ENCODE assay signal across 38 cellular contexts in the genomic region with DNA sequence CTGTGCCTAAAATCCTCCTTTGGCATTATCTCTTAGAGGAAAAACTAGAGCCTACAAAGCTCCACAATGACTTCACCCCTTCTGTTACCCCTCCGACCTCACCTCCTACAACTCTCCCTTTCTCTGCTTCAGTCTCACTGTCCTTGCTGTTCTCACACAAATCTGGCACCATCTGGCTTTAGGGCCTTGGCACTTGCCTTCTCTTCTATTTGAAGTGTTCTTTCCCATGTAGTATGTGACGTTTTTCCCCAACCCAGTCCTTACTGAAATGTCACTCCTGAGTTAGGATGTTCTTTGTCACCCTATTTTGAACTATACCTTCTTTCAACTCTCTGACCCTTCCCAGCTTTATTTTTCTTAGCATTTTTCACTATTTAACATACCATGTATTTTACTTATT. TPM values are rescaled to one million over a fixed set of nuclear protein-coding genes. Genes with fewer than 3 reads are reported as not detected.
"Had no signal": no experiment of that assay in that cellular context is flagged by ENCODE, and none has a peak within 500 bp of the region (broad histone marks: within the 10 kb centered on the region; RNA-seq: fewer than 3 reads in every experiment).

No MANE protein-coding gene starts in this region.

- H3K27me3 Mint-ChIP-seq: activated B cell treated with CpG ODN at 0.5 μM for 24 hours; activated CD4-positive, alpha-beta memory T cell treated with anti-CD3 and anti-CD28 coated beads for 36 hours; activated CD4-positive, alpha-beta T cell treated with anti-CD3 and anti-CD28 coated beads, Interleukin-2, amount 10 ng/mL, durations not matched to agents 24 days and 14 days; activated CD8-positive, alpha-beta T cell treated with anti-CD3 and anti-CD28 coated beads for 36 hours; activated naive CD8-positive, alpha-beta T cell treated with anti-CD3 and anti-CD28 coated beads for 36 hours had no signal

- H3K4me3 ChIP-seq: adrenal gland, body of pancreas, breast epithelium had no signal

- H3K9me3 Mint-ChIP-seq: activated B cell treated with CpG ODN at 0.5 μM for 24 hours; activated CD4-positive, alpha-beta memory T cell treated with anti-CD3 and anti-CD28 coated beads for 36 hours; activated CD8-positive, alpha-beta T cell treated with anti-CD3 and anti-CD28 coated beads for 36 hours; activated naive CD4-positive, alpha-beta T cell treated with anti-CD3 and anti-CD28 coated beads for 36 hours; activated naive CD4-positive, alpha-beta T cell treated with anti-CD3 and anti-CD28 coated beads, Interleukin-2, amount 50 U/mL, for 72 hours; activated naive CD8-positive, alpha-beta T cell treated with anti-CD3 and anti-CD28 coated beads for 36 hours; activated T-cell treated with anti-CD3 and anti-CD28 coated beads, Interleukin-2, amount 50 U/mL, for 4 hours; activated T-cell treated with anti-CD3 and anti-CD28 coated beads, Interleukin-2, amount 50 U/mL, for 72 hours; T-helper 1 cell treated with Interleukin-12 subunit alpha and Interleukin-12 subunit beta and Interleukin-4 antibody, amounts not matched to agents 30 μg/mL and 1 μg/mL, for 36 hours; T-helper 2 cell treated with Interferon-gamma antibody and Interleukin-4, amounts not matched to agents 5 μg/mL and 100 μg/mL, for 36 hours had no signal

- H3K27ac Mint-ChIP-seq: activated B cell treated with CpG ODN at 0.5 μM for 24 hours; activated CD4-positive, alpha-beta memory T cell treated with anti-CD3 and anti-CD28 coated beads for 36 hours; activated CD4-positive, alpha-beta T cell treated with anti-CD3 and anti-CD28 coated beads, Interleukin-2, amount 10 ng/mL, durations not matched to agents 24 days and 14 days; activated CD8-positive, alpha-beta T cell treated with anti-CD3 and anti-CD28 coated beads for 36 hours; activated naive CD4-positive, alpha-beta T cell treated with anti-CD3 and anti-CD28 coated beads for 36 hours; activated naive CD4-positive, alpha-beta T cell treated with anti-CD3 and anti-CD28 coated beads, Interleukin-2, amount 50 U/mL, for 72 hours; activated naive CD8-positive, alpha-beta T cell treated with anti-CD3 and anti-CD28 coated beads for 36 hours; activated T-cell treated with anti-CD3 and anti-CD28 coated beads, Interleukin-2, amount 50 U/mL, for 72 hours; activated T-helper 1 cell treated with anti-CD3 and anti-CD28 coated beads, Interleukin-12 subunit alpha, Interleukin-12 subunit beta, Interleukin-2, Interleukin-4 antibody, amounts not matched to agents 30 ng/mL and 10 ng/mL and 1 ng/mL, durations not matched to agents 14 hours and 24 hours and 36 hours; activated T-helper 2 cell treated with anti-CD3 and anti-CD28 coated beads, Interferon-gamma antibody, Interleukin-2, Interleukin-4, amounts not matched to agents 10 μg/mL and 5 μg/mL and 100 μg/mL, durations not matched to agents 14 hours and 24 hours and 36 hours; T-helper 1 cell treated with Interleukin-12 subunit alpha and Interleukin-12 subunit beta and Interleukin-4 antibody, amounts not matched to agents 30 μg/mL and 1 μg/mL, for 36 hours; T-helper 2 cell treated with Interferon-gamma antibody and Interleukin-4, amounts not matched to agents 5 μg/mL and 100 μg/mL, for 36 hours had no signal

- H3K36me3 ChIP-seq: adrenal gland, brain microvascular endothelial cell had no signal

- H3K27me3 ChIP-seq: adrenal gland, body of pancreas, brain microvascular endothelial cell, breast epithelium had no signal

- H3K27ac ChIP-seq: adrenal gland, brain microvascular endothelial cell, breast epithelium, VCaP had no signal

- H3K4me1 ChIP-seq: adrenal gland, breast epithelium had no signal

- H3K4me3 Mint-ChIP-seq: activated B cell treated with CpG ODN at 0.5 μM for 24 hours; activated CD4-positive, alpha-beta memory T cell treated with anti-CD3 and anti-CD28 coated beads for 36 hours; activated CD4-positive, alpha-beta T cell treated with anti-CD3 and anti-CD28 coated beads, Interleukin-2, amount 10 ng/mL, durations not matched to agents 24 days and 14 days; activated CD8-positive, alpha-beta T cell treated with anti-CD3 and anti-CD28 coated beads for 36 hours; activated naive CD4-positive, alpha-beta T cell treated with anti-CD3 and anti-CD28 coated beads for 36 hours; activated naive CD8-positive, alpha-beta T cell treated with anti-CD3 and anti-CD28 coated beads for 36 hours; activated T-cell treated with anti-CD3 and anti-CD28 coated beads, Interleukin-2, amount 50 U/mL, for 4 hours; activated T-cell treated with anti-CD3 and anti-CD28 coated beads, Interleukin-2, amount 50 U/mL, for 72 hours; activated T-helper 1 cell treated with anti-CD3 and anti-CD28 coated beads, Interleukin-12 subunit alpha, Interleukin-12 subunit beta, Interleukin-2, Interleukin-4 antibody, amounts not matched to agents 30 ng/mL and 10 ng/mL and 1 ng/mL, durations not matched to agents 14 hours and 24 hours and 36 hours; T-helper 1 cell treated with Interleukin-12 subunit alpha and Interleukin-12 subunit beta and Interleukin-4 antibody, amounts not matched to agents 30 μg/mL and 1 μg/mL, for 36 hours; T-helper 2 cell treated with Interferon-gamma antibody and Interleukin-4, amounts not matched to agents 5 μg/mL and 100 μg/mL, for 36 hours had no signal

- DNase-seq: activated B cell treated with CpG ODN at 0.5 μM for 24 hours; activated CD4-positive, alpha-beta memory T cell treated with anti-CD3 and anti-CD28 coated beads for 36 hours; activated CD4-positive, alpha-beta T cell treated with anti-CD3 and anti-CD28 coated beads for 4 hours; activated CD4-positive, alpha-beta T cell treated with anti-CD3 and anti-CD28 coated beads, Interleukin-2, amount 10 ng/mL, durations not matched to agents 24 days and 14 days; activated CD4-positive, alpha-beta T cell treated with anti-CD3 and anti-CD28 coated beads, Interleukin-2, amount 50 U/mL, for 1 hour; activated CD4-positive, alpha-beta T cell treated with anti-CD3 and anti-CD28 coated beads, Interleukin-2, amount 50 U/mL, for 4 hours; activated CD4-positive, CD25-positive, alpha-beta regulatory T cell treated with anti-CD3 and anti-CD28 coated beads, Interleukin-2, amount 50 U/mL, for 72 hours; activated CD8-positive, alpha-beta memory T cell treated with anti-CD3 and anti-CD28 coated beads, Interleukin-2, amount 50 U/mL, for 4 hours; activated CD8-positive, alpha-beta T cell treated with anti-CD3 and anti-CD28 coated beads for 36 hours; activated effector memory CD4-positive, alpha-beta T cell treated with Interleukin-2 at 50 U/mL for 16 hours; activated gamma-delta T cell; activated naive CD4-positive, alpha-beta T cell treated with anti-CD3 and anti-CD28 coated beads for 36 hours; activated naive CD4-positive, alpha-beta T cell treated with anti-CD3 and anti-CD28 coated beads, Interleukin-2, amount 50 U/mL, for 16 hours; activated naive CD8-positive, alpha-beta T cell treated with anti-CD3 and anti-CD28 coated beads for 36 hours; activated T-cell treated with anti-CD3 and anti-CD28 coated beads for 4 hours; activated T-cell treated with anti-CD3 and anti-CD28 coated beads, Interleukin-2, amount 50 U/mL, for 1 hour; activated T-cell treated with anti-CD3 and anti-CD28 coated beads, Interleukin-2, amount 50 U/mL, for 4 hours; activated T-cell treated with anti-CD3 and anti-CD28 coated beads, Interleukin-2, amount 50 U/mL, for 72 hours; adrenal gland; amniotic stem cell; aorta; body of pancreas; brain microvascular endothelial cell; central memory CD4-positive, alpha-beta T cell; T-helper 1 cell; T-helper 2 cell; T-helper 9 cell had no signal

- H3K9me3 ChIP-seq: body of pancreas, breast epithelium had no signal

- ATAC-seq: activated CD8-positive, alpha-beta T cell treated with anti-CD3 and anti-CD28 coated beads for 36 hours; activated naive CD4-positive, alpha-beta T cell treated with anti-CD3 and anti-CD28 coated beads, Interleukin-2, amount 50 U/mL, for 72 hours; activated T-cell treated with anti-CD3 and anti-CD28 coated beads, Interleukin-2, amount 50 U/mL, for 4 hours; activated T-cell treated with anti-CD3 and anti-CD28 coated beads, Interleukin-2, amount 50 U/mL, for 72 hours; body of pancreas had no signal

RNA-seq across cellular contexts. Expression of a gene that starts 8.7 kb away (rescaled TPM):
- total RNA-seq: activated B cell treated with CpG ODN at 0.5 μM for 24 hours; activated CD4-positive, alpha-beta memory T cell treated with anti-CD3 and anti-CD28 coated beads for 36 hours; activated CD4-positive, alpha-beta T cell treated with anti-CD3 and anti-CD28 coated beads, Interleukin-2, amount 10 ng/mL, durations not matched to agents 24 days and 14 days; activated CD8-positive, alpha-beta memory T cell treated with anti-CD3 and anti-CD28 coated beads for 36 hours; activated CD8-positive, alpha-beta T cell treated with anti-CD3 and anti-CD28 coated beads for 36 hours; activated naive CD4-positive, alpha-beta T cell treated with anti-CD3 and anti-CD28 coated beads for 36 hours; activated naive CD4-positive, alpha-beta T cell treated with anti-CD3 and anti-CD28 coated beads, Interleukin-2, amount 50 U/mL, for 72 hours; activated naive CD8-positive, alpha-beta T cell treated with anti-CD3 and anti-CD28 coated beads for 36 hours; activated T-cell treated with anti-CD3 and anti-CD28 coated beads, Interleukin-2, amount 50 U/mL, for 4 hours; activated T-cell treated with anti-CD3 and anti-CD28 coated beads, Interleukin-2, amount 50 U/mL, for 72 hours; activated T-helper 1 cell treated with anti-CD3 and anti-CD28 coated beads, Interleukin-12 subunit alpha, Interleukin-12 subunit beta, Interleukin-2, Interleukin-4 antibody, amounts not matched to agents 30 ng/mL and 10 ng/mL and 1 ng/mL, durations not matched to agents 14 hours and 24 hours and 36 hours; activated T-helper 2 cell treated with anti-CD3 and anti-CD28 coated beads, Interferon-gamma antibody, Interleukin-2, Interleukin-4, amounts not matched to agents 10 μg/mL and 5 μg/mL and 100 μg/mL, durations not matched to agents 14 hours and 24 hours and 36 hours; adrenal gland; astrocyte; cardiac septum; cerebellum had no signal

RNA-seq across cellular contexts. Expression of a gene that starts 46.0 kb away (rescaled TPM):
- total RNA-seq: activated B cell treated with CpG ODN at 0.5 μM for 24 hours had no signal
